In the genomic region with DNA sequence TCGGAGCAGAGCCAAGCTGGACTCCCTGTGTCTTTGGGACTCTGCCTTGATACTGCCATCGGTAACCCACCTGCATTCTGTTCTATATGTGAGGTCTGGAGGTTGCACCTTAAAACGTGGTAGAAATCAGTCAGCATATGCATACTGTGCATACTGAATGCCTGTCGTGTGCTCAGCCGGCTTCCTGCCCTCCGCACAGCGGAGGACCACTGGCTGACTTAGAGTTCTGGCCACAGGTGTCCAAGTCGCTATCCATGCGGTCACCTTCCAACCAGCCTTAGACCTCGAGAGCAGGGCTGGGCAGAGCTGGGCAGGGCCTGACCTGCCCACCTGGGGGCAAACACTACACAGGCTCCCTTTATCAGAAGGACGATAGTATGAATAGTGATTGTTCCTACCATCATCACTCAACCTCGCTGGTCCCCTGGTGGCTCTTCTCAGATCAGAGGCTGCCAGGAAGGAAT, we compare ENCODE assay signal across 14 cellular contexts. TPM values are rescaled to one million over a fixed set of nuclear protein-coding genes. Genes with fewer than 3 reads are reported as not detected.
DNase-seq lines count a peak whose midpoint lies in the region; ATAC-seq and TF ChIP-seq lines count a peak whose summit lies in the region.
"Had no signal": no experiment of that assay in that cellular context is flagged by ENCODE, and none has a peak within 500 bp of the region (broad histone marks: within the 10 kb centered on the region; RNA-seq: fewer than 3 reads in every experiment).

No MANE protein-coding gene starts in this region.

- peak overlapping the region in 2 of 59 donors; percentile 7 to 13 for H3K4me3 ChIP-seq in dorsolateral prefrontal cortex
- H3K4me3 ChIP-seq in gastroesophageal sphincter: no peak overlapping the region
- H3K4me3 ChIP-seq: SJSA1 had no signal

- no peak for DNase-seq in activated CD4-positive, alpha-beta T cell treated with anti-CD3 and anti-CD28 coated beads for 36 hours
- DNase-seq in activated CD4-positive, alpha-beta T cell treated with anti-CD3 and anti-CD28 coated beads for 1 hour: no peak
- DNase-seq in T-helper 17 cell: no peak
- no peak for DNase-seq in dorsolateral prefrontal cortex
- no peak for DNase-seq in substantia nigra (lab: John Stamatoyannopoulos, UW)
- DNase-seq in type B pancreatic cell (ENCODE audit: extremely low spot score, unreplicated experiment): no peak
- DNase-seq in KBM-7: no peak
- DNase-seq: brain microvascular endothelial cell; kidney glomerular epithelial cell; NCI-H2029 treated with DMSO at 0.1 percent for 48 hours; stimulated activated CD4-positive, alpha-beta T cell treated with anti-CD3 and anti-CD28 coated beads, Interleukin-4, amount 100 ng/mL, for 24 hours; stimulated activated naive CD4-positive, alpha-beta T cell treated with Interleukin-2 at 50 U/mL for 16 hours had no signal

- CTCF ChIA-PET in activated CD4-positive, alpha-beta T cell treated with anti-CD3 and anti-CD28 coated beads for 36 hours (lab: Charles Lee): interaction anchor here (0.6 to 2.1 kb wide), 8 partner anchors 10 to 100 kb away, joined by 3 to 10 read pairs (median 4); partner anchors contain the start of gene PITPNM1

- TF ChIP-seq CTCF in dorsolateral prefrontal cortex (IDR thresholded peaks at IDR 0.05 in 54 of 56, conservative IDR thresholded peaks at IDR 0.05 in 2 of 56; ENCODE audit: low read depth in 1 of 56, partially characterized antibody in 56 of 56) (no peak), gastroesophageal sphincter (IDR thresholded peaks at IDR 0.05) (no peak), type B pancreatic cell (conservative IDR thresholded peaks at IDR 0.05) (no peak)

- H3K27me3 ChIP-seq in dorsolateral prefrontal cortex (no peaks in the 10 kb centered on the region), gastroesophageal sphincter (peaks cover 97% of the 10 kb centered on the region)

- H3K36me3 ChIP-seq in gastroesophageal sphincter: no peaks in the 10 kb centered on the region
- H3K36me3 ChIP-seq: brain microvascular endothelial cell, SJSA1 had no signal

- no peaks in the 10 kb centered on the region for H3K9me3 ChIP-seq in T-helper 17 cell (ENCODE audit: control insufficient read depth, low read length, poor library complexity, severe bottlenecking)
- no peaks in the 10 kb centered on the region for H3K9me3 ChIP-seq in gastroesophageal sphincter
- H3K9me3 ChIP-seq: SJSA1 had no signal

- H3K27ac Mint-ChIP-seq in activated CD4-positive, alpha-beta T cell treated with anti-CD3 and anti-CD28 coated beads for 36 hours: peak overlapping the region; percentile 87
- peak overlapping the region; percentile 94 for H3K27ac Mint-ChIP-seq in T-helper 17 cell
- no peak overlapping the region for H3K27ac Mint-ChIP-seq in type B pancreatic cell

- H3K36me3 Mint-ChIP-seq in activated CD4-positive, alpha-beta T cell treated with anti-CD3 and anti-CD28 coated beads for 36 hours (ENCODE audit: low read depth): peaks cover 43% of the 10 kb centered on the region
- H3K36me3 Mint-ChIP-seq in T-helper 17 cell (ENCODE audit: low read depth): peaks cover 9% of the 10 kb centered on the region
- no peaks in the 10 kb centered on the region for H3K36me3 Mint-ChIP-seq in type B pancreatic cell

- H3K27me3 Mint-ChIP-seq in activated CD4-positive, alpha-beta T cell treated with anti-CD3 and anti-CD28 coated beads for 36 hours: no peaks in the 10 kb centered on the region
- H3K27me3 Mint-ChIP-seq in T-helper 17 cell (no peaks in the 10 kb centered on the region), type B pancreatic cell (peaks cover 24% of the 10 kb centered on the region)

- no peak for TF ChIP-seq EP300 in gastroesophageal sphincter (IDR thresholded peaks at IDR 0.05)

- TF ChIP-seq POLR2A in gastroesophageal sphincter (IDR thresholded peaks at IDR 0.05): no peak

- H3K27ac ChIP-seq in dorsolateral prefrontal cortex: peak overlapping the region; percentile 82 to 100 (median 98)
- H3K27ac ChIP-seq in substantia nigra (ENCODE audit: low read depth, low read length, poor library complexity, severe bottlenecking): peak overlapping the region; percentile 100
- no peak overlapping the region for H3K27ac ChIP-seq in gastroesophageal sphincter
- H3K27ac ChIP-seq: brain microvascular endothelial cell, SJSA1 had no signal

- POLR2A ChIA-PET in activated CD4-positive, alpha-beta T cell treated with anti-CD3 and anti-CD28 coated beads for 36 hours (lab: Charles Lee): interaction anchor here (0.6 to 3.0 kb wide), 4 partner anchors 11 to 43 kb away, joined by 3 to 13 read pairs (median 4); partner anchors contain the start of genes PTPRCAP and RPS6KB2

- in situ Hi-C loops in KBM-7 (cut with MboI; ENCODE audit: low pct_unique_long_range_greater_than_20kb, low sequenced_read_pairs): no loop called here

- intact Hi-C loops in activated CD4-positive, alpha-beta T cell treated with anti-CD3 and anti-CD28 coated beads for 36 hours (cut with DNase I, micrococcal nuclease): loop anchor here (1.0 to 10.0 kb wide), 3 partner anchors 9 to 717 kb away; partner anchors contain the start of gene CHKA (in 1 of the 2)
- intact Hi-C loops in dorsolateral prefrontal cortex (cut with DNase I): no loop called here

- no peak for ATAC-seq in activated CD4-positive, alpha-beta T cell treated with anti-CD3 and anti-CD28 coated beads for 36 hours
- no peak for ATAC-seq in T-helper 17 cell
- ATAC-seq in gastroesophageal sphincter: no peak

- peaks cover 0 to 29% (median 0%) of the 10 kb centered on the region in 3 donors for H3K4me1 ChIP-seq in gastroesophageal sphincter
- H3K4me1 ChIP-seq: SJSA1 had no signal

- peak overlapping the region; percentile 85 for H3K4me3 Mint-ChIP-seq in activated CD4-positive, alpha-beta T cell treated with anti-CD3 and anti-CD28 coated beads for 36 hours
- H3K4me3 Mint-ChIP-seq in T-helper 17 cell (peak overlapping the region; percentile 99), type B pancreatic cell (no peak overlapping the region)

- H3K9me3 Mint-ChIP-seq in activated CD4-positive, alpha-beta T cell treated with anti-CD3 and anti-CD28 coated beads for 36 hours (ENCODE audit: low read depth): no peaks in the 10 kb centered on the region
- H3K9me3 Mint-ChIP-seq in type B pancreatic cell: no peaks in the 10 kb centered on the region

- peaks cover 74% of the 10 kb centered on the region for H3K4me1 Mint-ChIP-seq in activated CD4-positive, alpha-beta T cell treated with anti-CD3 and anti-CD28 coated beads for 36 hours
- H3K4me1 Mint-ChIP-seq in T-helper 17 cell: peaks cover 69% of the 10 kb centered on the region
- H3K4me1 Mint-ChIP-seq in type B pancreatic cell (ENCODE audit: unreplicated experiment): peaks cover 6% of the 10 kb centered on the region

- 40 to 80% methylated on average over 1 of the region's 12 CpGs for WGBS in gastroesophageal sphincter (ENCODE audit: low coverage in 1 of 2), 2 donors

RNA-seq across cellular contexts. Expression of gene TBC1D10C, which starts 3.8 kb away (rescaled TPM):
- total RNA-seq in activated CD4-positive, alpha-beta T cell treated with anti-CD3 and anti-CD28 coated beads for 36 hours: 100 to 1,000 TPM in 1 of 2 experiments, 10 to 100 TPM in 1; 83.2 to 123 TPM
- total RNA-seq in T-helper 17 cell (100 to 1,000 TPM; 251 to 262 TPM), dorsolateral prefrontal cortex (1 to 10 TPM in 45 of 120 experiments, under 1 TPM in 67, not detected in 8; 0.11 to 3.6 (median 0.89) TPM), gastroesophageal sphincter (1 to 10 TPM in 3 of 4 donors, under 1 TPM in 1; 0.30 to 2.0 (median 1.5) TPM), type B pancreatic cell (ENCODE audit: low replicate concordance) (0.87 TPM in 1 of 2 replicates, not detected in the other)
- total RNA-seq: SJSA1 had no signal

RNA-seq across cellular contexts. Expression of gene PPP1CA, which starts 6.1 kb away (rescaled TPM):
- 100 to 1,000 TPM; 199 to 227 TPM for total RNA-seq in activated CD4-positive, alpha-beta T cell treated with anti-CD3 and anti-CD28 coated beads for 36 hours
- total RNA-seq in T-helper 17 cell (100 to 1,000 TPM; 133 to 146 TPM), dorsolateral prefrontal cortex (10 to 100 TPM; 47.4 to 86.5 (median 66.9) TPM), gastroesophageal sphincter (10 to 100 TPM; 49.9 to 78.6 (median 63.4) TPM), type B pancreatic cell (ENCODE audit: low replicate concordance) (137 TPM in 2 replicates)

RNA-seq across cellular contexts. Expression of gene CARNS1, which starts 7.7 kb away (rescaled TPM):
- 1 to 10 TPM; 1.5 to 1.6 TPM for total RNA-seq in activated CD4-positive, alpha-beta T cell treated with anti-CD3 and anti-CD28 coated beads for 36 hours
- total RNA-seq in T-helper 17 cell: 1 to 10 TPM; 4.5 to 7.5 TPM
- 100 to 1,000 TPM in 61 of 120 experiments, 10 to 100 TPM in 59; 10.4 to 647 (median 104) TPM for total RNA-seq in dorsolateral prefrontal cortex
- 1 to 10 TPM in 3 of 4 donors, under 1 TPM in 1; 0.73 to 3.3 (median 1.6) TPM for total RNA-seq in gastroesophageal sphincter
- total RNA-seq in type B pancreatic cell (ENCODE audit: low replicate concordance): 0.31 and 1.5 TPM in 2 replicates
- total RNA-seq: SJSA1 had no signal

RNA-seq across cellular contexts. Expression of gene RAD9A, which starts 15.9 kb away (rescaled TPM):
- total RNA-seq in activated CD4-positive, alpha-beta T cell treated with anti-CD3 and anti-CD28 coated beads for 36 hours: 10 to 100 TPM; 28.8 to 30.0 TPM
- total RNA-seq in T-helper 17 cell (10 to 100 TPM; 21.5 to 40.5 TPM), dorsolateral prefrontal cortex (10 to 100 TPM; 15.9 to 52.4 (median 26.4) TPM), gastroesophageal sphincter (10 to 100 TPM in 2 of 4 donors, 1 to 10 TPM in 2; 8.5 to 16.0 (median 11.1) TPM), type B pancreatic cell (ENCODE audit: low replicate concordance) (29.5 and 41.2 TPM in 2 replicates)

RNA-seq across cellular contexts. Expression of gene RPS6KB2, which starts 20.6 kb away (rescaled TPM):
- total RNA-seq in activated CD4-positive, alpha-beta T cell treated with anti-CD3 and anti-CD28 coated beads for 36 hours: 10 to 100 TPM; 53.4 to 57.2 TPM
- total RNA-seq in T-helper 17 cell: 10 to 100 TPM; 47.8 to 62.7 TPM
- total RNA-seq in dorsolateral prefrontal cortex: 10 to 100 TPM; 13.4 to 47.4 (median 28.2) TPM
- 10 to 100 TPM; 35.8 to 49.7 (median 45.6) TPM for total RNA-seq in gastroesophageal sphincter
- 55.5 and 57.0 TPM in 2 replicates for total RNA-seq in type B pancreatic cell (ENCODE audit: low replicate concordance)

Comparison
In these comparisons a context has a peak if more than half of its experiments do, and no peak if none do; other contexts are left out.
1. H3K27ac ChIP-seq: peak in dorsolateral prefrontal cortex (59 of 59) and substantia nigra (single experiment); none in gastroesophageal sphincter (0 of 4).
2. RNA of gene TBC1D10C, which starts 3.8 kb away (total RNA-seq): 251 to 262 TPM in T-helper 17 cell and 83.2 to 123 TPM in activated CD4-positive, alpha-beta T cell treated with anti-CD3 and anti-CD28 coated beads for 36 hours; 0.30 to 2.0 TPM in gastroesophageal sphincter, 0.11 to 3.6 TPM in dorsolateral prefrontal cortex and 0.87 TPM in type B pancreatic cell; every median in the first group is over 10 times any median in the second.
3. intact Hi-C loops: an anchor here in activated CD4-positive, alpha-beta T cell treated with anti-CD3 and anti-CD28 coated beads for 36 hours (1.0 to 10.0 kb wide); none called in dorsolateral prefrontal cortex.